In the genomic region with DNA sequence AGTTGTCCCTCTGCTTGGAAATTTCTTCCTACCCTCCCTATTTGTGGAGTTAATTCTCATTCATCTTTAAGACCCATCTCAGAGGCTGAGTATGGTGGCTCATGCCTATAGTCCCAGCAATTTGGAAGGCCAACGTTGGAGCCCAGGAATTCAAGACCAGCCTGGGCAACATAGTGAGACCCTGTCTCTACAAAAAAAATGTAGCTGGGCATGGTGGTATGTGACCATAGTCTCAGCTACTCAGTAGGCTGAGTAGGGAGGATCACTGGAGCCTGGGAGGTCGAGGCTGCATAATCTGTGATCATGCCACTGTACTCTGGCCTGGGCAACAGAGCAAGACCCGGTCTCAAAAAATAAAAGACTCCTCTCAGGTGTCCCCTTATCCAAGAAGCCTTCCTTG, we compare ENCODE assay signal across 31 cellular contexts.
"Had no signal": no experiment of that assay in that cellular context is flagged by ENCODE, and none has a peak within 500 bp of the region (broad histone marks: within the 10 kb centered on the region; RNA-seq: fewer than 3 reads in every experiment).

No MANE protein-coding gene starts in this region.

- H3K9me3 ChIP-seq: MG63 had no signal

- H3K27me3 ChIP-seq: MG63 had no signal

- DNase-seq: Karpas-422, Kasumi-1, KG1, MG63, MM.1S, NCI-H1048, NCI-H1092, NCI-H1092 treated with DMSO at 0.1 percent for 48 hours, NCI-H1105, NCI-H1105 treated with DMSO at 0.1 percent for 48 hours, NCI-H1417 treated with DMSO at 0.1 percent for 48 hours, NCI-H1436, NCI-H1436 treated with DMSO at 0.1 percent for 48 hours, NCI-H146, NCI-H1694, NCI-H1694 treated with DMSO at 0.1 percent for 48 hours, NCI-H187, NCI-H1930, NCI-H2029, NCI-H2029 treated with DMSO at 0.1 percent for 48 hours, NCI-H2081, NCI-H2081 treated with DMSO at 0.1 percent for 48 hours, NCI-H2171, NCI-H2171 treated with DMSO at 0.1 percent for 48 hours, NCI-H2227 treated with DMSO at 0.1 percent for 48 hours, NCI-H226, NCI-H345, NCI-H446, NCI-H446 treated with DMSO at 0.1 percent for 48 hours, NCI-H510A, NCI-H510A treated with DMSO at 0.1 percent for 48 hours had no signal

- H3K4me3 ChIP-seq: MG63 had no signal

- H3K36me3 ChIP-seq: MG63 had no signal
